In genomic region chr20:60052322-60052721, GRCh38 we compare ENCODE assay signal across 21 cellular contexts.
"Had no signal": no experiment of that assay in that cellular context is flagged by ENCODE, and none has a peak within 500 bp of the region (broad histone marks: within the 10 kb centered on the region; RNA-seq: fewer than 3 reads in every experiment).

No MANE protein-coding gene starts in this region.

- DNase-seq: activated CD4-positive, alpha-beta T cell treated with anti-CD3 and anti-CD28 coated beads for 4 hours; activated CD4-positive, alpha-beta T cell treated with anti-CD3 and anti-CD28 coated beads, Interleukin-2, amount 50 U/mL, for 4 hours; activated CD8-positive, alpha-beta memory T cell treated with anti-CD3 and anti-CD28 coated beads for 24 hours; activated effector memory CD4-positive, alpha-beta T cell treated with Interleukin-2 at 50 U/mL for 16 hours; activated naive CD4-positive, alpha-beta T cell treated with anti-CD3 and anti-CD28 coated beads for 36 hours; activated naive CD8-positive, alpha-beta T cell treated with anti-CD3 and anti-CD28 coated beads for 36 hours; effector memory CD4-positive, alpha-beta T cell; erythroblast; gastrocnemius medialis; glutamatergic neuron; left ventricle myocardium superior; stimulated activated CD4-positive, alpha-beta T cell treated with anti-CD3 and anti-CD28 coated beads, Interleukin-12 subunit alpha, Interleukin-12 subunit beta, amount 100 ng/mL, for 4 hours; stimulated activated CD4-positive, alpha-beta T cell treated with anti-CD3 and anti-CD28 coated beads, Interleukin-4, amount 100 ng/mL, for 1 hour; stimulated activated naive CD8-positive, alpha-beta T cell treated with anti-CD3 and anti-CD28 coated beads, Interleukin-15, Interleukin-2, amounts not matched to agents 100 U/mL and 50 U/mL, for 24 hours; testis; transverse colon had no signal

- H3K4me3 ChIP-seq: adrenal gland, body of pancreas, gastrocnemius medialis, skin epidermis, testis, transverse colon had no signal

- H3K4me1 ChIP-seq: adrenal gland, testis had no signal

- H3K27me3 Mint-ChIP-seq: activated naive CD8-positive, alpha-beta T cell treated with anti-CD3 and anti-CD28 coated beads for 36 hours had no signal

- H3K27ac ChIP-seq: adrenal gland, body of pancreas, gastrocnemius medialis, skin epidermis, testis, transverse colon had no signal

- H3K4me3 Mint-ChIP-seq: activated naive CD4-positive, alpha-beta T cell treated with anti-CD3 and anti-CD28 coated beads for 36 hours; activated naive CD8-positive, alpha-beta T cell treated with anti-CD3 and anti-CD28 coated beads for 36 hours; nephron; T-helper 2 cell treated with Interferon-gamma antibody and Interleukin-4, amounts not matched to agents 5 μg/mL and 100 μg/mL, for 36 hours had no signal

- H3K27me3 ChIP-seq: adrenal gland, gastrocnemius medialis, testis had no signal

- H3K9me3 Mint-ChIP-seq: activated naive CD4-positive, alpha-beta T cell treated with anti-CD3 and anti-CD28 coated beads for 36 hours; activated naive CD8-positive, alpha-beta T cell treated with anti-CD3 and anti-CD28 coated beads for 36 hours; nephron; T-helper 2 cell treated with Interferon-gamma antibody and Interleukin-4, amounts not matched to agents 5 μg/mL and 100 μg/mL, for 36 hours had no signal

- H3K36me3 Mint-ChIP-seq: activated naive CD8-positive, alpha-beta T cell treated with anti-CD3 and anti-CD28 coated beads for 36 hours had no signal

- H3K36me3 ChIP-seq: adrenal gland, gastrocnemius medialis, transverse colon had no signal

- H3K27ac Mint-ChIP-seq: activated naive CD4-positive, alpha-beta T cell treated with anti-CD3 and anti-CD28 coated beads for 36 hours; activated naive CD8-positive, alpha-beta T cell treated with anti-CD3 and anti-CD28 coated beads for 36 hours; nephron; T-helper 2 cell treated with Interferon-gamma antibody and Interleukin-4, amounts not matched to agents 5 μg/mL and 100 μg/mL, for 36 hours had no signal

- H3K9me3 ChIP-seq: adrenal gland, body of pancreas, gastrocnemius medialis, testis, transverse colon had no signal
